Comparison of ENCODE assay signal across 13 cellular contexts in genomic region chr14:98951521-98952152, GRCh38.
DNase-seq lines count a peak whose midpoint lies in the region; ATAC-seq and TF ChIP-seq lines count a peak whose summit lies in the region.
"Had no signal": no experiment of that assay in that cellular context is flagged by ENCODE, and none has a peak within 500 bp of the region (broad histone marks: within the 10 kb centered on the region; RNA-seq: fewer than 3 reads in every experiment).

No MANE protein-coding gene starts in this region.

- no peak overlapping the region for H3K4me3 ChIP-seq in gastroesophageal sphincter
- H3K4me3 ChIP-seq: BLaER1 treated with 17β-estradiol and CSF1 and Interleukin-3, amounts not matched to agents 10 nM and 100 nM had no signal

- H3K27ac ChIP-seq in gastroesophageal sphincter = no peak overlapping the region
- H3K27ac ChIP-seq: BLaER1 treated with 17β-estradiol and CSF1 and Interleukin-3, amounts not matched to agents 10 nM and 100 nM had no signal

- H3K9me3 ChIP-seq in gastroesophageal sphincter = no peaks in the 10 kb centered on the region
- H3K9me3 ChIP-seq: BLaER1 treated with 17β-estradiol and CSF1 and Interleukin-3, amounts not matched to agents 10 nM and 100 nM had no signal

- WGBS in gastroesophageal sphincter (ENCODE audit: low coverage in 1 of 2), 2 donors = 90 to 92% methylated on average over 6 to 8 of the region's 8 CpGs

- DNase-seq in cardiac septum (ENCODE audit: low spot score) = peak; percentile 14
- DNase-seq in left cardiac atrium = no peak
- DNase-seq in activated CD8-positive, alpha-beta memory T cell treated with anti-CD3 and anti-CD28 coated beads, Interleukin-2, amount 50 U/mL, for 48 hours = peak; percentile 22
- DNase-seq in posterior vena cava (ENCODE audit: low spot score) = peak; percentile 58
- DNase-seq: Calu3, DMS79 treated with DMSO at 0.1 percent for 48 hours, GF-D8, GOT3 had no signal

- H3K36me3 ChIP-seq in gastroesophageal sphincter = no peaks in the 10 kb centered on the region
- H3K36me3 ChIP-seq: BLaER1 treated with 17β-estradiol and CSF1 and Interleukin-3, amounts not matched to agents 10 nM and 100 nM had no signal

- TF ChIP-seq EP300 in gastroesophageal sphincter (IDR thresholded peaks at IDR 0.05) = no peak

- TF ChIP-seq CTCF in gastroesophageal sphincter (IDR thresholded peaks at IDR 0.05) = no peak

- H3K27me3 ChIP-seq in gastroesophageal sphincter = no peaks in the 10 kb centered on the region
- H3K27me3 ChIP-seq: BLaER1 treated with 17β-estradiol and CSF1 and Interleukin-3, amounts not matched to agents 10 nM and 100 nM had no signal

- ATAC-seq in left cardiac atrium (no peak), GM18907 (IDR thresholded peaks at IDR 0.05; ENCODE audit: unreplicated experiment) (no peak), HG03108 (IDR thresholded peaks at IDR 0.05; ENCODE audit: unreplicated experiment) (no peak), gastroesophageal sphincter (no peak)
- ATAC-seq: CD8-positive, alpha-beta T cell had no signal

- TF ChIP-seq POLR2A in gastroesophageal sphincter (IDR thresholded peaks at IDR 0.05) = no peak

- H3K4me1 ChIP-seq in gastroesophageal sphincter = peaks cover 0 to 10% (median 0%) of the 10 kb centered on the region in 3 donors

- intact Hi-C loops in cardiac septum (cut with DNase I) = no loop called here
- intact Hi-C loops in left cardiac atrium (cut with DNase I) = no loop called here
- intact Hi-C loops in posterior vena cava (cut with DNase I) = no loop called here
